ENCODE assay signal across 8 cellular contexts in the genomic region with DNA sequence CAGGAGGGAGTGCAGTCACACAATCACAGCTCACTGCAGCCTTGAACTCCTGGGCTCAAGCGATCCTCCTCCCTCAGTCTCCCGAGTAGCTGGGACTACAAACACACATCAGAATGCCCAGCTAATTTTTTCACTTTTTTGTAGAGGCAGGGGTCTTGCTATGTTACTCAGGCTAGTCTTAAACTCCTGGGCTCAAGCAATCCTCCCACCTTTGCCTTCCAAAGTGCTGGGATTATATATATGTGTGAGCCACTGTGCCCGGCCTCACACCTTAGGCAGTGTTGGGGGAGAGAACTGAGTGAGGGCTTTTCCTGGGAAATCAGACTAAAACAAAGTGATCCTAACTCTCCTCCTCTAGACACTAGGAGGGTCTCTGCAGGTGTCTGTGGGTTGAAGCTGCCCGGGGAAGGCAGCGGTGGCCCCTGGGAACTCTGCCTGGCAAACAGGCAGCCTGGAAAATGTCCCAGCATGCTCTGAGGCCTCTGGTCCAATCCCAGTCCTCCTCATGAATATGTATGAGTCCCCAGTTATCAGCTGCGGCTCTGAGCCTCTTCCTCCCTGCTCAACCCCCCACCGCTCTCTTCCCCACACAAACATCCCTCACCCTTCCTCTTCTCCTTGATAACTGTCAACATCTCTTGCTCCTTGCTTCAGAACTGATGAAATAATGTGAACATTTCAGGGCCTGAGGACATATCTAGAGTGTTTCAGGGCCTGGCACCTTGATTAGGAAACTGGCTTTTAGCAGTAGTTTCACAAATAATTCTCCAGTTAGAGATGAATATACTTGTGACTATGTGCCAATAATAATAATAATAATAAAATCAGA. TPM values are rescaled to one million over a fixed set of nuclear protein-coding genes. Genes with fewer than 3 reads are reported as not detected.
DNase-seq lines count a peak whose midpoint lies in the region; ATAC-seq and TF ChIP-seq lines count a peak whose summit lies in the region.

No MANE protein-coding gene starts in this region.

- peak; percentile 78 for DNase-seq in NCI-H510A treated with DMSO at 0.1 percent for 48 hours (lab: John Stamatoyannopoulos, UW)
- DNase-seq in adrenal gland, result peak; percentile 59 to 89 (median 76)
- DNase-seq in right cardiac atrium, result peak; percentile 79 to 92 (median 89)
- DNase-seq in progenitor cell of endocrine pancreas (ENCODE audit: low spot score, unreplicated experiment), result peak; percentile 34
- DNase-seq in effector memory CD8-positive, alpha-beta T cell, result no peak
- no peak for DNase-seq in effector CD8-positive, alpha-beta T cell (lab: John Stamatoyannopoulos, UW)

- H3K36me3 Mint-ChIP-seq in progenitor cell of endocrine pancreas (ENCODE audit: insufficient read depth), result no peaks in the 10 kb centered on the region
- no peaks in the 10 kb centered on the region for H3K36me3 Mint-ChIP-seq in effector memory CD8-positive, alpha-beta T cell (ENCODE audit: insufficient read depth)

- TF ChIP-seq POLR2A in GM19193 (IDR thresholded peaks at IDR 0.05; ENCODE audit: extremely low read depth, insufficient read depth, insufficient read length), result peak; percentile 56
- TF ChIP-seq POLR2A in adrenal gland (IDR thresholded peaks at IDR 0.05), result no peak

- H3K4me1 Mint-ChIP-seq in progenitor cell of endocrine pancreas (ENCODE audit: low read depth), result peaks cover 11% of the 10 kb centered on the region
- H3K4me1 Mint-ChIP-seq in effector memory CD8-positive, alpha-beta T cell (ENCODE audit: low read depth in 2 of 2), result peaks cover 0 to 2% of the 10 kb centered on the region in 2 donors

- H3K4me3 ChIP-seq in adrenal gland (peak overlapping the region in 1 of 4 donors; percentile 4), right cardiac atrium (ENCODE audit: low read length) (peak overlapping the region; percentile 23)

- H3K4me3 Mint-ChIP-seq in progenitor cell of endocrine pancreas (ENCODE audit: low read depth), result peak overlapping the region; percentile 52
- no peak overlapping the region for H3K4me3 Mint-ChIP-seq in effector memory CD8-positive, alpha-beta T cell

- peak overlapping the region; percentile 69 for H3K27ac Mint-ChIP-seq in progenitor cell of endocrine pancreas
- H3K27ac Mint-ChIP-seq in effector memory CD8-positive, alpha-beta T cell, result peak overlapping the region in 1 of 2 donors; percentile 11

- H3K4me1 ChIP-seq in adrenal gland (replicated peaks in 1 of 2), result peaks cover 4 to 21% of the 10 kb centered on the region in 2 donors
- H3K4me1 ChIP-seq in right cardiac atrium (ENCODE audit: control insufficient read depth, insufficient read depth, low read length), result peaks cover 4% of the 10 kb centered on the region

- H3K9me3 Mint-ChIP-seq in progenitor cell of endocrine pancreas (ENCODE audit: low read depth), result no peaks in the 10 kb centered on the region
- H3K9me3 Mint-ChIP-seq in effector memory CD8-positive, alpha-beta T cell, result no peaks in the 10 kb centered on the region

- peak; percentile 97 to 98 for ATAC-seq in right cardiac atrium
- no peak for ATAC-seq in effector memory CD8-positive, alpha-beta T cell (replicated peaks)

- H3K36me3 ChIP-seq in adrenal gland (replicated peaks in 1 of 2), result no peaks in the 10 kb centered on the region

- H3K27me3 Mint-ChIP-seq in progenitor cell of endocrine pancreas, result no peaks in the 10 kb centered on the region
- H3K27me3 Mint-ChIP-seq in effector memory CD8-positive, alpha-beta T cell, result peaks cover 0 to 5% of the 10 kb centered on the region in 2 donors

- intact Hi-C loops in adrenal gland (cut with DNase I), result no loop called here
- intact Hi-C loops in right cardiac atrium (cut with DNase I), result no loop called here

- H3K27ac ChIP-seq in 22Rv1, result peak overlapping the region; percentile 6; the same call in 1 of the 2 replicates
- peak overlapping the region; percentile 44 to 78 (median 68) for H3K27ac ChIP-seq in adrenal gland
- H3K27ac ChIP-seq in right cardiac atrium (ENCODE audit: low read length), result peak overlapping the region; percentile 99

- TF ChIP-seq CTCF in 22Rv1 (IDR thresholded peaks at IDR 0.05) (no peak), adrenal gland (IDR thresholded peaks at IDR 0.05) (no peak), progenitor cell of endocrine pancreas (IDR thresholded peaks at IDR 0.05; ENCODE audit: unreplicated experiment) (no peak)

- WGBS in adrenal gland, 4 donors, result 27 to 44% (median 36%) methylated on average over 7 of the region's 7 CpGs
- WGBS in right cardiac atrium, result 34% methylated on average over 7 of the region's 7 CpGs

- H3K27me3 ChIP-seq in adrenal gland (no peaks in the 10 kb centered on the region), right cardiac atrium (ENCODE audit: control insufficient read depth, insufficient read depth) (no peaks in the 10 kb centered on the region)

- H3K9me3 ChIP-seq in adrenal gland (replicated peaks in 1 of 3) (no peaks in the 10 kb centered on the region), right cardiac atrium (ENCODE audit: control insufficient read depth, low read length) (no peaks in the 10 kb centered on the region)

RNA-seq across cellular contexts. Expression of gene NAA25, which starts 7.9 kb away (rescaled TPM):
- total RNA-seq in adrenal gland, result 10 to 100 TPM in 7 of 8 donors, 1 to 10 TPM in 1; 9.4 to 32.6 (median 21.2) TPM
- polyA plus RNA-seq in adrenal gland, result 10 to 100 TPM in 1 of 3 donors, 1 to 10 TPM in 2; 7.2 to 31.8 (median 7.2) TPM
- total RNA-seq in right cardiac atrium, result 10 to 100 TPM; 15.3 to 21.7 (median 18.0) TPM
- 4.6 TPM for polyA plus RNA-seq in right cardiac atrium
- total RNA-seq in progenitor cell of endocrine pancreas, result 34.0 and 34.5 TPM in 2 replicates

RNA-seq across cellular contexts. Expression of gene TRAFD1, which starts 8.9 kb away (rescaled TPM):
- 10 to 100 TPM; 18.2 to 45.9 (median 30.0) TPM for total RNA-seq in adrenal gland
- polyA plus RNA-seq in adrenal gland, result 10 to 100 TPM; 11.4 to 25.7 (median 13.9) TPM
- total RNA-seq in right cardiac atrium, result 10 to 100 TPM; 21.9 to 24.5 (median 23.9) TPM
- polyA plus RNA-seq in right cardiac atrium, result 13.4 TPM
- total RNA-seq in progenitor cell of endocrine pancreas, result 34.7 and 35.4 TPM in 2 replicates

Comparison
In these comparisons a context has a peak if more than half of its experiments do, and no peak if none do; other contexts are left out.
1. H3K27ac ChIP-seq: peak in every context shown above with its lines; median percentile 99 in right cardiac atrium; 68 in adrenal gland; 6 in 22Rv1.
2. DNase-seq: peak in NCI-H510A treated with DMSO at 0.1 percent for 48 hours (single experiment), adrenal gland (7 of 7), right cardiac atrium (3 of 3) and progenitor cell of endocrine pancreas (single experiment); none in effector memory CD8-positive, alpha-beta T cell (0 of 3) and effector CD8-positive, alpha-beta T cell (single experiment).